Comparison of ENCODE assay signal across 28 cellular contexts in the genomic region with DNA sequence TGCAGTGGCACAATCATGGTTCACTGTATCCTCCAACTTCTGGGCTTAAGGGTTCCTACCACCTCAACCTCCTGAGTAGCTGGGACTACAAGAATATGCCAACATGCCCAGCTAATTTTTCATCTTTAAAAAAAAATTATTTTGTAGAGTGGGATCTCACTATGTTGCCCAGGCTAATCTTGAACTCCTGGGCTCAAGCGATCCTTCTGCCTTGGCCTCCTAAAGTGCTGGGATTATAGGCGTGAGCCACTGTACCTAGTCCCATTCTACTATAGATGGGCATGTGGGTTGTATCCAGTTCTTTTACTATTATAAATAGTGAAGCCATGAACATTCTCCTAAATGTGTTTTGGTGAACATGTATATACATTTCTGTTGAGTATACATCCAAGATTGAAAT.
"Had no signal": no experiment of that assay in that cellular context is flagged by ENCODE, and none has a peak within 500 bp of the region (broad histone marks: within the 10 kb centered on the region; RNA-seq: fewer than 3 reads in every experiment).

No MANE protein-coding gene starts in this region.

- H3K4me3 Mint-ChIP-seq: dendritic cell treated with granulocyte-macrophage colony-stimulating factor and Interleukin-4, amounts not matched to agents 40 ng/mL and 50 ng/mL, for 4 days; effector memory CD8-positive, alpha-beta T cell; endodermal cell had no signal

- H3K27me3 ChIP-seq: colonic mucosa, dorsolateral prefrontal cortex, gastroesophageal sphincter, heart right ventricle, hepatocyte had no signal

- FAIRE-seq: endometrium, endothelial cell of umbilical vein, frontal cortex had no signal

- H3K79me2 ChIP-seq: hepatocyte had no signal

- H3K4me1 Mint-ChIP-seq: endodermal cell had no signal

- H3K9me3 Mint-ChIP-seq: dendritic cell treated with granulocyte-macrophage colony-stimulating factor and Interleukin-4, amounts not matched to agents 40 ng/mL and 50 ng/mL, for 4 days; effector memory CD8-positive, alpha-beta T cell had no signal

- H3K4me1 ChIP-seq: colonic mucosa, foreskin keratinocyte, gastrocnemius medialis had no signal

- ATAC-seq: effector memory CD8-positive, alpha-beta T cell; esophagus mucosa; foreskin keratinocyte; gastrocnemius medialis; gastroesophageal sphincter; heart left ventricle; heart right ventricle had no signal

- H3K27ac ChIP-seq: colonic mucosa, coronary artery, dorsolateral prefrontal cortex, epithelial cell of prostate, esophagus squamous epithelium, foreskin keratinocyte, gastrocnemius medialis, gastroesophageal sphincter, heart left ventricle, heart right ventricle, hepatocyte had no signal

- H3K9me3 ChIP-seq: colonic mucosa, esophagus squamous epithelium, gastrocnemius medialis, gastroesophageal sphincter, heart left ventricle had no signal

- H3K27ac Mint-ChIP-seq: dendritic cell treated with granulocyte-macrophage colony-stimulating factor and Interleukin-4, amounts not matched to agents 40 ng/mL and 50 ng/mL, for 4 days; effector memory CD8-positive, alpha-beta T cell; endodermal cell had no signal

- H3K4me2 ChIP-seq: hepatocyte had no signal

- DNase-seq: colonic mucosa; cortex of kidney; dermis blood vessel endothelial cell; dorsolateral prefrontal cortex; effector CD4-positive, alpha-beta T cell; effector CD8-positive, alpha-beta T cell; effector memory CD4-positive, alpha-beta T cell; effector memory CD8-positive, alpha-beta T cell; endodermal cell; erythroblast; esophagus squamous epithelium; foreskin fibroblast; foreskin keratinocyte; gastrocnemius medialis; glutamatergic neuron; head of caudate nucleus; heart left ventricle; heart right ventricle; hippocampal formation had no signal

- H2AFZ ChIP-seq: hepatocyte had no signal

- H3K36me3 ChIP-seq: colonic mucosa, esophagus squamous epithelium, gastrocnemius medialis, gastroesophageal sphincter, heart left ventricle, heart right ventricle had no signal

- H3K4me3 ChIP-seq: colonic mucosa, coronary artery, dorsolateral prefrontal cortex, esophagus squamous epithelium, gastrocnemius medialis, gastroesophageal sphincter, heart left ventricle, heart right ventricle, hepatocyte had no signal
